28 cellular contexts compared by ENCODE assay signal in the genomic region with DNA sequence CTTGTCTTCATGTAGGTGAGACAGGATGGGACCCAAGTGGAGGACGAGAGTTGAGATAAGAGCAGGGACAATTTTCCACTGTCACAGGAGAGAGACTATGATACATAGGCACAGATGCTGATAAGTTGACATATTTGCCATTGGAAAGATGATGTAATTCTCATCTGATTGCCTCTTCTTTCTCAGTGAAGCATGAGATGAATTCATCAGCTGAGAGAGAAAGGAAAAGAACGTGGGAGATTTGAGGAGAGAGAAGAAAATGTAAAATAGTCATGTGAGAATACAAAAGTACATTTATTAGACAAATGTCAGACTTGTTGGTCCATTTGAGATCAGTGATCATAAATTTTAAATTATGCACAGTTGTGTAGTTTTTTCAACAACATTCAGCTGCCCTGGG.
"Had no signal": no experiment of that assay in that cellular context is flagged by ENCODE, and none has a peak within 500 bp of the region (broad histone marks: within the 10 kb centered on the region; RNA-seq: fewer than 3 reads in every experiment).

No MANE protein-coding gene starts in this region.

- H3K27me3 ChIP-seq: ascending aorta, cardiac muscle cell, dorsolateral prefrontal cortex, gastroesophageal sphincter, hepatocyte, right atrium auricular region, spleen, testis had no signal

- H3K4me3 ChIP-seq: ascending aorta, cardiac muscle cell, coronary artery, dorsolateral prefrontal cortex, gastroesophageal sphincter, hepatocyte, psoas muscle, right atrium auricular region, spleen, testis had no signal

- H3K9ac ChIP-seq: parathyroid adenoma had no signal

- ATAC-seq: gastroesophageal sphincter, psoas muscle had no signal

- FAIRE-seq: urothelium cell line had no signal

- H3K79me2 ChIP-seq: hepatocyte, parathyroid adenoma had no signal

- H3K27ac ChIP-seq: ascending aorta, cardiac muscle cell, coronary artery, dorsolateral prefrontal cortex, gastroesophageal sphincter, hepatocyte, parathyroid adenoma, psoas muscle, right atrium auricular region, spleen, testis had no signal

- H3K4me1 ChIP-seq: ascending aorta, gastroesophageal sphincter, parathyroid adenoma, psoas muscle, right atrium auricular region, spleen, testis had no signal

- H2AFZ ChIP-seq: hepatocyte, parathyroid adenoma had no signal

- H3K9me3 ChIP-seq: ascending aorta, gastroesophageal sphincter, psoas muscle, right atrium auricular region, spleen, testis had no signal

- DNase-seq: activated CD4-positive, alpha-beta T cell treated with anti-CD3 and anti-CD28 coated beads for 4 hours; activated CD4-positive, alpha-beta T cell treated with anti-CD3 and anti-CD28 coated beads, Interleukin-2, amount 50 U/mL, for 48 hours; activated CD4-positive, CD25-positive, alpha-beta regulatory T cell; activated CD8-positive, alpha-beta memory T cell treated with anti-CD3 and anti-CD28 coated beads, Interleukin-2, amount 50 U/mL, for 48 hours; activated gamma-delta T cell; activated naive CD4-positive, alpha-beta T cell treated with anti-CD3 and anti-CD28 coated beads, Interleukin-2, amount 10 ng/mL, durations not matched to agents 7 days and 5 days; activated naive CD8-positive, alpha-beta T cell treated with anti-CD3 and anti-CD28 coated beads, Interleukin-2, amount 10 ng/mL, durations not matched to agents 7 days and 5 days; activated T-cell treated with anti-CD3 and anti-CD28 coated beads, Interleukin-2, amount 50 U/mL, for 24 hours; dorsolateral prefrontal cortex; effector memory CD4-positive, alpha-beta T cell; erythroblast; islet precursor cell; naive B cell; nephron progenitor cell; nucleus accumbens; psoas muscle; spleen; stimulated activated CD4-positive, alpha-beta T cell treated with anti-CD3 and anti-CD28 coated beads, Interleukin-2, amount 100 ng/mL, for 48 hours; stimulated activated naive CD4-positive, alpha-beta T cell treated with Interleukin-2 at 50 U/mL for 16 hours; testis had no signal

- H3K4me2 ChIP-seq: hepatocyte had no signal

- H3K36me3 ChIP-seq: ascending aorta, cardiac muscle cell, gastroesophageal sphincter, right atrium auricular region, spleen had no signal
